17 cellular contexts compared by ENCODE assay signal in the genomic region with DNA sequence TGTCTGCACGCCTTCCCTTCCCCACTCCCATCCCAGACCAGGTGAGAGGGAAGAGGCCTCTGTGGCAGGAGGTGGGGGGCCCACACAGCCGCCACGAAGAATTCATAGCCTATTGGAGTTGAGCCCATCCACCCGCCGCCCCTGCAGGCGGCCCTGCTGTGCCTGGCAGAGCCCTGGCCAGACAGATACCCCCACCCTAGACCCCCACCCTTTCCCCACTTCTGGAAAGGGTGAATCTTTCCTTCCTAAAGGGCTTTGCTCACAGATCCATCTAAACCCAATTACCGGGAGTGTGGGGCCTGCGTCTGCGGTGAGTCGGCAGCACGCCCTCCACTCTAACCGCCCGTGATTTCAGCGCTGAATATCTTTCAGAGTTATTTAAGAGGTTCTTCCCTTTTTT.
DNase-seq lines count a peak whose midpoint lies in the region; ATAC-seq and TF ChIP-seq lines count a peak whose summit lies in the region.
"Had no signal": no experiment of that assay in that cellular context is flagged by ENCODE, and none has a peak within 500 bp of the region (broad histone marks: within the 10 kb centered on the region; RNA-seq: fewer than 3 reads in every experiment).

No MANE protein-coding gene starts in this region.

- intact Hi-C loops in lower lobe of right lung (cut with DNase I): no loop called here
- intact Hi-C loops in tibial artery (cut with DNase I; ENCODE audit: low total_unique reads): no loop called here

- peak; percentile 40 for DNase-seq in NCI-H2227 (lab: John Stamatoyannopoulos, UW; ENCODE audit: unreplicated experiment)
- DNase-seq in NCI-H82 treated with DMSO at 0.1 percent for 48 hours (lab: John Stamatoyannopoulos, UW; ENCODE audit: unreplicated experiment): peak; percentile 10
- DNase-seq in lower lobe of right lung: peak; percentile 39
- DNase-seq in tibial artery: peak; percentile 13 to 33
- no peak for DNase-seq in substantia nigra (lab: John Stamatoyannopoulos, UW)
- DNase-seq in C1 segment of cervical spinal cord (lab: John Stamatoyannopoulos, UW): no peak
- DNase-seq: Calu3, DMS153, MG63, NCI-H1694 treated with DMSO at 0.1 percent for 48 hours, NCI-H2081 treated with DMSO at 0.1 percent for 48 hours, NCI-H2171 treated with DMSO at 0.1 percent for 48 hours, NCI-H774, SJCRH30 had no signal

- H3K4me1 ChIP-seq in lower lobe of right lung (no peaks in the 10 kb centered on the region), tibial artery (no peaks in the 10 kb centered on the region)
- H3K4me1 ChIP-seq: SJCRH30 had no signal

- no peaks in the 10 kb centered on the region for H3K36me3 ChIP-seq in lower lobe of right lung
- no peaks in the 10 kb centered on the region for H3K36me3 ChIP-seq in tibial artery
- H3K36me3 ChIP-seq: BLaER1 treated with 17β-estradiol and CSF1 and Interleukin-3, amounts not matched to agents 10 nM and 100 nM; MG63; SJCRH30 had no signal

- H3K27me3 ChIP-seq in lower lobe of right lung (ENCODE audit: low read depth) (no peaks in the 10 kb centered on the region), tibial artery (peaks cover 0 to 36% of the 10 kb centered on the region in 2 donors)
- H3K27me3 ChIP-seq: BLaER1 treated with 17β-estradiol and CSF1 and Interleukin-3, amounts not matched to agents 10 nM and 100 nM; MG63 had no signal

- TF ChIP-seq CTCF in lower lobe of right lung (IDR thresholded peaks at IDR 0.05): no peak
- TF ChIP-seq CTCF in tibial artery (IDR thresholded peaks at IDR 0.05): no peak

- no peak overlapping the region for H3K27ac ChIP-seq in lower lobe of right lung
- H3K27ac ChIP-seq in tibial artery: no peak overlapping the region
- H3K27ac ChIP-seq in substantia nigra (ENCODE audit: low read depth, low read length, poor library complexity, severe bottlenecking): no peak overlapping the region
- H3K27ac ChIP-seq: BLaER1 treated with 17β-estradiol and CSF1 and Interleukin-3, amounts not matched to agents 10 nM and 100 nM; SJCRH30 had no signal

- no peaks in the 10 kb centered on the region for H3K9me3 ChIP-seq in lower lobe of right lung
- H3K9me3 ChIP-seq in tibial artery: no peaks in the 10 kb centered on the region
- H3K9me3 ChIP-seq: MG63, SJCRH30 had no signal

- ATAC-seq in lower lobe of right lung: no peak
- no peak for ATAC-seq in GM21367 (IDR thresholded peaks at IDR 0.05; ENCODE audit: unreplicated experiment)

- H3K4me3 ChIP-seq in lower lobe of right lung (no peak overlapping the region), tibial artery (no peak overlapping the region)
- H3K4me3 ChIP-seq: BLaER1 treated with 17β-estradiol and CSF1 and Interleukin-3, amounts not matched to agents 10 nM and 100 nM; K562; MG63; SJCRH30 had no signal

Comparison
In these comparisons a context has a peak if more than half of its experiments do, and no peak if none do; other contexts are left out.
1. DNase-seq: peak in NCI-H2227 (single experiment), NCI-H82 treated with DMSO at 0.1 percent for 48 hours (single experiment), lower lobe of right lung (single experiment) and tibial artery (2 of 2); none in substantia nigra (0 of 49) and C1 segment of cervical spinal cord (0 of 14).